In genomic region chr7:44639701-44640321, GRCh38 we compare ENCODE assay signal across 8 cellular contexts. TPM values are rescaled to one million over a fixed set of nuclear protein-coding genes. Genes with fewer than 3 reads are reported as not detected.
DNase-seq lines count a peak whose midpoint lies in the region; ATAC-seq and TF ChIP-seq lines count a peak whose summit lies in the region.

No MANE protein-coding gene starts in this region.

- POLR2A ChIA-PET in activated B cell treated with CpG ODN at 0.5 μM for 24 hours (lab: Charles Lee): interaction anchor here (0.7 to 14.0 kb wide), 20 partner anchors 10 to 245 kb away, joined by 3 to 257 read pairs (median 10); partner anchors contain the start of genes DDX56, H2AZ2, NUDCD3 and OGDH

- intact Hi-C loops in activated B cell treated with CpG ODN at 0.5 μM for 24 hours (cut with micrococcal nuclease): loop anchor here (1.0 to 5.0 kb wide), 5 partner anchors 17 to 342 kb away; partner anchors contain the start of gene PURB

- H3K36me3 Mint-ChIP-seq in activated B cell treated with CpG ODN at 0.5 μM for 24 hours (ENCODE audit: low read depth): peaks cover 7% of the 10 kb centered on the region

- no peak for ATAC-seq in activated B cell treated with CpG ODN at 0.5 μM for 24 hours (ENCODE audit: low read depth)
- no peak for ATAC-seq in HG02938 (IDR thresholded peaks at IDR 0.05; ENCODE audit: unreplicated experiment)
- ATAC-seq in HG03108 (IDR thresholded peaks at IDR 0.05; ENCODE audit: unreplicated experiment): no peak

- H3K27me3 Mint-ChIP-seq in activated B cell treated with CpG ODN at 0.5 μM for 24 hours: no peaks in the 10 kb centered on the region

- TF ChIP-seq CTCF in AG09309 (IDR thresholded peaks at IDR 0.05; ENCODE audit: control insufficient read depth, insufficient read depth, low read depth, low read length, missing control alignments) (no peak), HFF-Myc (IDR thresholded peaks at IDR 0.05; ENCODE audit: low read depth, low read length, missing control alignments) (no peak), activated B cell treated with CpG ODN at 0.5 μM for 24 hours (IDR thresholded peaks at IDR 0.05) (no peak), fibroblast of villous mesenchyme (IDR thresholded peaks at IDR 0.05; ENCODE audit: insufficient read depth, low read depth, low read length) (no peak), neutrophil (IDR thresholded peaks at IDR 0.05) (no peak)

- H3K4me1 Mint-ChIP-seq in activated B cell treated with CpG ODN at 0.5 μM for 24 hours: peaks cover 55% of the 10 kb centered on the region

- DNase-seq in AG09309 (ENCODE audit: low read depth) (peak; percentile 45), HFF-Myc (ENCODE audit: extremely low read depth, low read depth) (peak; percentile 84), activated B cell treated with CpG ODN at 0.5 μM for 24 hours (no peak), fibroblast of villous mesenchyme (ENCODE audit: low read depth) (peak; percentile 76), NCI-H2081 treated with DMSO at 0.1 percent for 48 hours (lab: John Stamatoyannopoulos, UW) (no peak)

- peak overlapping the region; percentile 84 for H3K4me3 Mint-ChIP-seq in activated B cell treated with CpG ODN at 0.5 μM for 24 hours

- CTCF ChIA-PET in activated B cell treated with CpG ODN at 0.5 μM for 24 hours (lab: Charles Lee): interaction anchor here (1.2 to 2.4 kb wide), 5 partner anchors 17 to 129 kb away, joined by 3 to 13 read pairs (median 6); partner anchors contain the start of gene OGDH

- peak overlapping the region; percentile 99 for H3K27ac ChIP-seq in neutrophil

- peak overlapping the region; percentile 97 for H3K27ac Mint-ChIP-seq in activated B cell treated with CpG ODN at 0.5 μM for 24 hours

- no peaks in the 10 kb centered on the region for H3K9me3 ChIP-seq in neutrophil

- no peaks in the 10 kb centered on the region for H3K36me3 ChIP-seq in neutrophil

- peaks cover 59 to 65% of the 10 kb centered on the region in 2 experiments for H3K4me1 ChIP-seq in neutrophil (ENCODE audit: control insufficient read depth in 1 of 2, insufficient read depth in 1 of 2, low read depth in 1 of 2, low read length in 1 of 2)

- H3K27me3 ChIP-seq in neutrophil: no peaks in the 10 kb centered on the region

- no peaks in the 10 kb centered on the region for H3K9me3 Mint-ChIP-seq in activated B cell treated with CpG ODN at 0.5 μM for 24 hours

- no peak overlapping the region for H3K4me3 ChIP-seq in AG09309 (ENCODE audit: control insufficient read depth, low read depth, low read length)
- H3K4me3 ChIP-seq in HFF-Myc (replicated peaks; ENCODE audit: low read depth, low read length): no peak overlapping the region
- no peak overlapping the region for H3K4me3 ChIP-seq in fibroblast of villous mesenchyme (ENCODE audit: low read depth, low read length)
- H3K4me3 ChIP-seq in neutrophil (ENCODE audit: low read depth in 1 of 2, low read length in 1 of 2): peak overlapping the region; percentile 13 to 51

RNA-seq across cellular contexts. Expression of gene OGDH, which starts 33.4 kb away (rescaled TPM):
- total RNA-seq in activated B cell treated with CpG ODN at 0.5 μM for 24 hours (79.5 and 81.7 TPM in 2 replicates), fibroblast of villous mesenchyme (75.7 and 99.7 TPM in 2 replicates)

RNA-seq across cellular contexts. Expression of gene TMED4, which starts 57.8 kb away (rescaled TPM):
- total RNA-seq in activated B cell treated with CpG ODN at 0.5 μM for 24 hours (61.7 and 70.1 TPM in 2 replicates), fibroblast of villous mesenchyme (54.4 and 84.2 TPM in 2 replicates)

Comparison
In these comparisons a context has a peak if more than half of its experiments do, and no peak if none do; other contexts are left out.
1. DNase-seq: peak in AG09309 (single experiment), HFF-Myc (single experiment) and fibroblast of villous mesenchyme (single experiment); none in activated B cell treated with CpG ODN at 0.5 μM for 24 hours (single experiment) and NCI-H2081 treated with DMSO at 0.1 percent for 48 hours (single experiment).
2. H3K4me3 ChIP-seq: peak in neutrophil (2 of 2); none in AG09309 (single experiment), HFF-Myc (single experiment) and fibroblast of villous mesenchyme (single experiment).